Comparison of ENCODE assay signal across 17 cellular contexts in genomic region chr20:44405246-44405645, GRCh38. TPM values are rescaled to one million over a fixed set of nuclear protein-coding genes. Genes with fewer than 3 reads are reported as not detected.
"Had no signal": no experiment of that assay in that cellular context is flagged by ENCODE, and none has a peak within 500 bp of the region (broad histone marks: within the 10 kb centered on the region; RNA-seq: fewer than 3 reads in every experiment).

No MANE protein-coding gene starts in this region.

- H3K4me1 ChIP-seq: upper lobe of right lung had no signal

- H3K27ac ChIP-seq: coronary artery, esophagus squamous epithelium, foreskin keratinocyte, suprapubic skin, upper lobe of right lung had no signal

- DNase-seq: activated CD4-positive, alpha-beta T cell treated with anti-CD3 and anti-CD28 coated beads, Interleukin-2, amount 10 ng/mL, durations not matched to agents 7 days and 5 days; activated gamma-delta T cell treated with Interleukin-2 at 50 U/mL for 16 hours; activated naive CD8-positive, alpha-beta T cell treated with anti-CD3 and anti-CD28 coated beads for 36 hours; amygdala; central memory CD4-positive, alpha-beta T cell; effector CD4-positive, alpha-beta T cell; esophagus squamous epithelium; foreskin keratinocyte; glutamatergic neuron; nephron progenitor cell; occipital lobe; right cardiac atrium; upper lobe of right lung had no signal

- H3K4me3 ChIP-seq: coronary artery, esophagus squamous epithelium, suprapubic skin, upper lobe of right lung had no signal

- H3K27me3 ChIP-seq: foreskin keratinocyte, upper lobe of right lung had no signal

- H3K9me3 ChIP-seq: esophagus squamous epithelium, suprapubic skin, upper lobe of right lung had no signal

- ATAC-seq: foreskin keratinocyte, right cardiac atrium had no signal

- H3K36me3 ChIP-seq: esophagus squamous epithelium, suprapubic skin, upper lobe of right lung had no signal

RNA-seq across cellular contexts. Expression of gene HNF4A, which starts 49.7 kb away (rescaled TPM):
- total RNA-seq: activated CD4-positive, alpha-beta T cell treated with anti-CD3 and anti-CD28 coated beads, Interleukin-2, amount 10 ng/mL, durations not matched to agents 7 days and 5 days; activated naive CD8-positive, alpha-beta T cell treated with anti-CD3 and anti-CD28 coated beads for 36 hours; endothelial cell of umbilical vein; esophagus squamous epithelium; foreskin keratinocyte; lower leg skin; occipital lobe; suprapubic skin had no signal
- polyA plus RNA-seq: endothelial cell of umbilical vein, foreskin keratinocyte had no signal
